1 cellular context compared by ENCODE assay signal in the genomic region with DNA sequence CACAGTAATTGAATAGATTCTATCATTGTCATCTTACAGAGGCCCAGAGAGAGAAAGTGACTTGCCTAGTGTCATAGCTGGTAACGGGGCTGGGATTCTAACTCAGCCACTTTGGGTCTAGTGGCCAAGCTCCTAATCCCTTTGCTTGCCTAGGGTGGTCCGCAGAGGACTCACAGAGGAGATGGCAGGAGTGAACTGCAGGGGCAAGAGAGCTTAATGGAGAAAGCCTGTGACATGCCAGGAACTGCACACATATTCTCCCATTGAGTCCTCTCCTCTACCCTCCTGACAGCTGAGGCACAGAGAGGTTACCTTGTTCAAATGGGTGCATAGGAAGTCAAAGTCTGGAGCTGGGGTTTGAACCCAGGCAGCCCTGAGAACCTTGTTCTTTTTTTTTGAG.
TF ChIP-seq lines count a peak whose summit lies in the region.

No MANE protein-coding gene starts in this region.

TF ChIP-seq in HEK293, 187 proteins besides CTCF, POLR2A, EP300 and RAD21 (continued from another document):
- no peak for TF ChIP-seq ZBTB1 (tag by site-specific recombination; IDR thresholded peaks at IDR 0.05)
- no peak for TF ChIP-seq ZNF776 (tag by site-specific recombination; IDR thresholded peaks at IDR 0.05; ENCODE audit: borderline replicate concordance)
- TF ChIP-seq ZNF335 (tag by site-specific recombination; conservative IDR thresholded peaks at IDR 0.05), result no peak
- no peak for TF ChIP-seq TRIM28 (IDR thresholded peaks at IDR 0.05; ENCODE audit: borderline replicate concordance, low read length)
